In the genomic region with DNA sequence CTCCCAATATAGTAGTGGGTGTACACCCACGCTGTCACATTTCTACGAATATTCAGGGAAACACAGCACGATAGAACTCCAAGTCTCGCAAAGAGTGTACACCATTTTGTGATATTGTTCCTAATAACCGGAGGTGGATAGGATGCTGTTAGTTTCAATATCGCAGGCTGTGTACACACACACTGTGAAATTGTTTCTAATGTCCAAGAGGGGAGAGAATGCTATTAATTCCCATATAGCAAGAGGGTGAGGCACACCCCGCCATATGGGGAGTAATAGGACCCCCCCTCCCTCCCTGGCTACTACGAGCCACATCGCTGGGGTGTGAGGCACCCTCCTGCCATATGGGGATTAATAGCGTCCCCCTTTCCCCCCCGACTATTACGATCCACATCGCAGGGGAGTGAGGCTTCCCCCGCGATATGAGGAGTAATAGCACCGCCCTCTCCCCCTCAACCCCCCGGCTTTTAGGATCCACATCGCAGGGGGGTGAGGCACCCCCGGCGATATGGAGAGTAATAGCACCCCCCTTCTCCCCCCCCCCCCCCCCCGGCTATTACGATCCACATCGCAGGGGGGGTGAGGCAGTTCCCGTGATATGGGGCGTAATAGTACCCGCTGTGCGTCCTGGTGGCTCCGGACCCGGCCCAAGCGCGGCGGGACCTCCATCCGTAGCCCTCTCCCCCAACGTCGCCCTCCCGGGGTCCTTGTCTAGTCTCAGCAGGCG, we compare ENCODE assay signal across 8 cellular contexts. TPM values are rescaled to one million over a fixed set of nuclear protein-coding genes. Genes with fewer than 3 reads are reported as not detected.
DNase-seq lines count a peak whose midpoint lies in the region; ATAC-seq and TF ChIP-seq lines count a peak whose summit lies in the region.
"Had no signal": no experiment of that assay in that cellular context is flagged by ENCODE, and none has a peak within 500 bp of the region (broad histone marks: within the 10 kb centered on the region; RNA-seq: fewer than 3 reads in every experiment).

No MANE protein-coding gene starts in this region.

- ATAC-seq in stimulated activated memory B cell treated with anti-CD40 and anti-IgM and Interleukin-4, amounts not matched to agents 10 μg/mL and 1 μg/mL and 100 μg/mL, for 72 hours: peak; percentile 24
- no peak for ATAC-seq in HG02798 (IDR thresholded peaks at IDR 0.05; ENCODE audit: poor library complexity, unreplicated experiment)

- intact Hi-C loops in breast epithelium (cut with DNase I; ENCODE audit: low total_unique reads): no loop called here

- H3K27ac ChIP-seq in breast epithelium: peak overlapping the region; percentile 68 to 78

- in situ Hi-C loops in G401 (cut with HindIII; ENCODE audit: low sequenced_read_pairs): no loop called here

- peaks cover 0 to 10% of the 10 kb centered on the region in 2 donors for H3K9me3 ChIP-seq in breast epithelium

- H3K4me3 Mint-ChIP-seq in stimulated activated memory B cell treated with anti-CD40 and anti-IgM and Interleukin-4, amounts not matched to agents 10 μg/mL and 1 μg/mL and 100 μg/mL, for 72 hours: no peak overlapping the region

- H3K36me3 Mint-ChIP-seq in stimulated activated memory B cell treated with anti-CD40 and anti-IgM and Interleukin-4, amounts not matched to agents 10 μg/mL and 1 μg/mL and 100 μg/mL, for 72 hours: no peaks in the 10 kb centered on the region

- no peak for DNase-seq in LNCaP clone FGC (ENCODE audit: low read depth)
- no peak for DNase-seq in breast epithelium (ENCODE audit: low spot score in 2 of 2)
- DNase-seq in left kidney (ENCODE audit: low read depth, low spot score): peak; percentile 31
- DNase-seq in G401 (ENCODE audit: low spot score): no peak
- DNase-seq in GOT3 (lab: John Stamatoyannopoulos, UW): no peak
- DNase-seq: T-helper 9 cell had no signal

- no peaks in the 10 kb centered on the region for H3K27me3 ChIP-seq in breast epithelium

- no peaks in the 10 kb centered on the region for H3K36me3 ChIP-seq in breast epithelium

- peaks cover 31% of the 10 kb centered on the region for H3K27me3 Mint-ChIP-seq in stimulated activated memory B cell treated with anti-CD40 and anti-IgM and Interleukin-4, amounts not matched to agents 10 μg/mL and 1 μg/mL and 100 μg/mL, for 72 hours

- H3K9me3 Mint-ChIP-seq in stimulated activated memory B cell treated with anti-CD40 and anti-IgM and Interleukin-4, amounts not matched to agents 10 μg/mL and 1 μg/mL and 100 μg/mL, for 72 hours: peaks cover 4% of the 10 kb centered on the region

- H3K27ac Mint-ChIP-seq in stimulated activated memory B cell treated with anti-CD40 and anti-IgM and Interleukin-4, amounts not matched to agents 10 μg/mL and 1 μg/mL and 100 μg/mL, for 72 hours: no peak overlapping the region

- no peak for TF ChIP-seq POLR2A in breast epithelium (IDR thresholded peaks at IDR 0.05)

- TF ChIP-seq CTCF in LNCaP clone FGC (IDR thresholded peaks at IDR 0.05; ENCODE audit: control insufficient read depth, extremely low read depth, insufficient read depth) (no peak), breast epithelium (IDR thresholded peaks at IDR 0.05) (no peak)

- no peaks in the 10 kb centered on the region for H3K4me1 ChIP-seq in breast epithelium

- H3K4me3 ChIP-seq in LNCaP clone FGC (ENCODE audit: low read depth, low read length): peak overlapping the region; percentile 42
- peak overlapping the region; percentile 64 to 73 (median 67) for H3K4me3 ChIP-seq in breast epithelium

- H3K4me1 Mint-ChIP-seq in stimulated activated memory B cell treated with anti-CD40 and anti-IgM and Interleukin-4, amounts not matched to agents 10 μg/mL and 1 μg/mL and 100 μg/mL, for 72 hours: no peaks in the 10 kb centered on the region

RNA-seq across cellular contexts. Expression of gene STK32A, which starts 0.6 kb away (rescaled TPM):
- total RNA-seq in breast epithelium: 1 to 10 TPM; 2.0 to 6.9 (median 3.5) TPM
- total RNA-seq in G401 (2014; rRNA removed; shearing (Covaris generic)): not detected in 2 replicates
